18 cellular contexts compared by ENCODE assay signal in genomic region chr9:98181746-98182068, GRCh38. TPM values are rescaled to one million over a fixed set of nuclear protein-coding genes. Genes with fewer than 3 reads are reported as not detected.
DNase-seq lines count a peak whose midpoint lies in the region; ATAC-seq and TF ChIP-seq lines count a peak whose summit lies in the region.
"Had no signal": no experiment of that assay in that cellular context is flagged by ENCODE, and none has a peak within 500 bp of the region (broad histone marks: within the 10 kb centered on the region; RNA-seq: fewer than 3 reads in every experiment).

No MANE protein-coding gene starts in this region.

- POLR2A ChIA-PET in CD4-positive, alpha-beta memory T cell (lab: Charles Lee; ENCODE audit: partially characterized antibody) = interaction anchor here (1.2 kb wide), 1 partner anchor 9 kb away, joined by 4 read pairs; no protein-coding TSS in a partner anchor

- TF ChIP-seq CTCF in GM23338 (conservative IDR thresholded peaks at IDR 0.05; ENCODE audit: low read depth in 2 of 2) = no peak

- H2AK5ac ChIP-seq in neuronal stem cell (ENCODE audit: low read depth, low read length) = peak overlapping the region; percentile 48

- H3K4me3 Mint-ChIP-seq in CD4-positive, alpha-beta memory T cell = no peak overlapping the region
- no peak overlapping the region for H3K4me3 Mint-ChIP-seq in GM23338
- no peak overlapping the region for H3K4me3 Mint-ChIP-seq in central memory CD8-positive, alpha-beta T cell

- peaks cover 3% of the 10 kb centered on the region; the same call in 1 of the 2 replicates for H4K20me1 ChIP-seq in GM23338 (replicated peaks; ENCODE audit: insufficient read depth)
- H4K20me1 ChIP-seq: BLaER1 had no signal

- no peaks in the 10 kb centered on the region for H3K36me3 ChIP-seq in CD4-positive, alpha-beta memory T cell (ENCODE audit: insufficient read depth, low read length)
- H3K36me3 ChIP-seq in GM23338 (ENCODE audit: insufficient read depth) = no peaks in the 10 kb centered on the region; the same call in 1 of the 2 replicates
- H3K36me3 ChIP-seq in neuronal stem cell (replicated peaks in 1 of 2; ENCODE audit: control insufficient read depth in 2 of 2, insufficient read depth in 2 of 2, low read length in 2 of 2) = no peaks in the 10 kb centered on the region
- H3K36me3 ChIP-seq: BLaER1, MG63, SJCRH30 had no signal

- H3K4me1 ChIP-seq in CD4-positive, alpha-beta memory T cell (ENCODE audit: insufficient read depth, low read length) = peaks cover 18% of the 10 kb centered on the region
- H3K4me1 ChIP-seq in GM23338 (ENCODE audit: insufficient read depth) = peaks cover 4% of the 10 kb centered on the region
- peaks cover 0 to 12% of the 10 kb centered on the region in 2 donors for H3K4me1 ChIP-seq in neuronal stem cell (ENCODE audit: control insufficient read depth in 2 of 2, insufficient read depth in 1 of 2, low read depth in 1 of 2, low read length in 2 of 2)

- H3K14ac ChIP-seq in neuronal stem cell (ENCODE audit: low read length) = no peak overlapping the region

- no peak overlapping the region for H4K8ac ChIP-seq in neuronal stem cell (ENCODE audit: low read depth, low read length)

- H3K9me3 ChIP-seq in CD4-positive, alpha-beta memory T cell (ENCODE audit: control insufficient read depth in 1 of 2, low read length in 2 of 2) = no peaks in the 10 kb centered on the region
- H3K9me3 ChIP-seq in neuronal stem cell (replicated peaks in 1 of 2; ENCODE audit: control insufficient read depth in 2 of 2, insufficient read depth in 1 of 2, low read depth in 1 of 2, low read length in 2 of 2) = no peaks in the 10 kb centered on the region
- H3K9me3 ChIP-seq: BLaER1, MG63, SJCRH30 had no signal

- H3F3A ChIP-seq in GM23338 (replicated peaks; ENCODE audit: low read depth) = no peaks in the 10 kb centered on the region

- peak overlapping the region; percentile 77 for H2BK15ac ChIP-seq in neuronal stem cell (ENCODE audit: low read length)

- no peak overlapping the region for H2BK120ac ChIP-seq in neuronal stem cell (ENCODE audit: low read depth, low read length)

- H4K91ac ChIP-seq in neuronal stem cell (ENCODE audit: low read depth, low read length, poor library complexity) = no peak overlapping the region

- H3K4ac ChIP-seq in neuronal stem cell (ENCODE audit: low read length) = no peak overlapping the region

- H3K36me3 Mint-ChIP-seq in CD4-positive, alpha-beta memory T cell = peaks cover 4 to 7% of the 10 kb centered on the region in 2 donors
- H3K36me3 Mint-ChIP-seq in GM23338 (ENCODE audit: low read depth) = no peaks in the 10 kb centered on the region
- peaks cover 4% of the 10 kb centered on the region for H3K36me3 Mint-ChIP-seq in central memory CD8-positive, alpha-beta T cell (ENCODE audit: insufficient read depth)

- H3K27ac Mint-ChIP-seq in CD4-positive, alpha-beta memory T cell = peak overlapping the region in 4 of 7 donors; percentile 22 to 79 (median 38)
- peak overlapping the region; percentile 2; the same call in 1 of the 2 replicates for H3K27ac Mint-ChIP-seq in GM23338
- peak overlapping the region; percentile 10 for H3K27ac Mint-ChIP-seq in central memory CD8-positive, alpha-beta T cell (ENCODE audit: low read depth)

- no peak overlapping the region for H3K4me2 ChIP-seq in GM23338
- H3K4me2 ChIP-seq in neuronal stem cell (ENCODE audit: insufficient read depth, low read length, poor library complexity, severe bottlenecking) = no peak overlapping the region
- H3K4me2 ChIP-seq: BLaER1 had no signal

- H2BK12ac ChIP-seq in neuronal stem cell (ENCODE audit: low read length) = peak overlapping the region; percentile 65

- no peaks in the 10 kb centered on the region for H3K27me3 ChIP-seq in CD4-positive, alpha-beta memory T cell (ENCODE audit: insufficient read depth, low read length)
- H3K27me3 ChIP-seq in GM23338 (ENCODE audit: insufficient read depth) (no peaks in the 10 kb centered on the region), neuronal stem cell (ENCODE audit: control insufficient read depth in 3 of 3, insufficient read depth in 3 of 3, low read depth in 1 of 3, low read length in 3 of 3) (no peaks in the 10 kb centered on the region)
- H3K27me3 ChIP-seq: BLaER1, MG63 had no signal

- no peaks in the 10 kb centered on the region for H3K9me2 ChIP-seq in GM23338 (ENCODE audit: insufficient read depth)

- DNase-seq in CD4-positive, alpha-beta memory T cell = no peak
- DNase-seq in GM23338 (ENCODE audit: low spot score) (no peak), neuronal stem cell (ENCODE audit: low spot score) (no peak), SKM-1 treated with dmso at 0.1 percent for 144 hours (lab: John Stamatoyannopoulos, UW; ENCODE audit: unreplicated experiment) (no peak), Kasumi-1 (lab: John Stamatoyannopoulos, UW) (no peak), medulla oblongata (ENCODE audit: extremely low spot score) (no peak)
- no peak for DNase-seq in central memory CD8-positive, alpha-beta T cell (ENCODE audit: low spot score in 2 of 2)
- DNase-seq: DMS 273 treated with DMSO at 0.1 percent for 48 hours, GDM1, Karpas-422, MG63, NCI-H1092, NCI-H146, NCI-H2081, NCI-H2171 treated with DMSO at 0.1 percent for 48 hours, SJCRH30 had no signal

- no peak overlapping the region for H3K27ac ChIP-seq in CD4-positive, alpha-beta memory T cell (ENCODE audit: low read depth, low read length)
- H3K27ac ChIP-seq in GM23338 (ENCODE audit: low read depth) = no peak overlapping the region
- H3K27ac ChIP-seq in neuronal stem cell (replicated peaks; ENCODE audit: low read length) = no peak overlapping the region
- H3K27ac ChIP-seq: BLaER1, SJCRH30 had no signal

- H3K27me3 Mint-ChIP-seq in CD4-positive, alpha-beta memory T cell = no peaks in the 10 kb centered on the region
- peaks cover 13% of the 10 kb centered on the region for H3K27me3 Mint-ChIP-seq in GM23338 (ENCODE audit: insufficient read depth, low read depth, poor library complexity)
- H3K27me3 Mint-ChIP-seq in central memory CD8-positive, alpha-beta T cell = no peaks in the 10 kb centered on the region

- peaks cover 26 to 67% (median 41%) of the 10 kb centered on the region in 4 donors for H3K4me1 Mint-ChIP-seq in CD4-positive, alpha-beta memory T cell
- H3K4me1 Mint-ChIP-seq in GM23338 = peaks cover 24% of the 10 kb centered on the region
- peaks cover 55% of the 10 kb centered on the region for H3K4me1 Mint-ChIP-seq in central memory CD8-positive, alpha-beta T cell

- H2BK5ac ChIP-seq in neuronal stem cell (ENCODE audit: low read length) = no peak overlapping the region

- no peaks in the 10 kb centered on the region for H3K79me1 ChIP-seq in neuronal stem cell (ENCODE audit: low read depth, low read length)

- no CpG with 5 or more reads among the region's 5 CpGs for WGBS in neuronal stem cell (ENCODE audit: extremely low coverage in 2 of 2, insufficient read length in 2 of 2, insufficient replicate concordance in 1 of 2), 2 donors

- intact Hi-C loops in CD4-positive, alpha-beta memory T cell (cut with micrococcal nuclease) = no loop called here

- no peak for ATAC-seq in GM23338
- ATAC-seq in central memory CD8-positive, alpha-beta T cell (replicated peaks; ENCODE audit: extremely low read depth, poor library complexity, severe bottlenecking) = no peak
- ATAC-seq: Panc1 had no signal

- CTCF ChIA-PET in CD4-positive, alpha-beta memory T cell (lab: Charles Lee; ENCODE audit: partially characterized antibody) = interaction anchor here (1.4 kb wide), 1 partner anchor 24 kb away, joined by 3 read pairs; no protein-coding TSS in a partner anchor

- H2AFZ ChIP-seq in GM23338 = no peak overlapping the region
- H2AFZ ChIP-seq in neuronal stem cell (ENCODE audit: low read length) = no peak overlapping the region

- peak overlapping the region; percentile 46 for H3K18ac ChIP-seq in neuronal stem cell (ENCODE audit: low read length)

- peaks cover 39% of the 10 kb centered on the region for H3K79me2 ChIP-seq in GM23338 (replicated peaks; ENCODE audit: insufficient read depth)

- H3K23ac ChIP-seq in neuronal stem cell (ENCODE audit: low read depth, low read length, poor library complexity) = no peak overlapping the region

- no peak overlapping the region for H3K9ac ChIP-seq in neuronal stem cell (ENCODE audit: low read depth, low read length, poor library complexity)
- H3K9ac ChIP-seq: BLaER1 had no signal

- no peak overlapping the region for H3K4me3 ChIP-seq in CD4-positive, alpha-beta memory T cell (ENCODE audit: low read length in 2 of 2)
- H3K4me3 ChIP-seq in GM23338 = no peak overlapping the region
- no peak overlapping the region for H3K4me3 ChIP-seq in neuronal stem cell (ENCODE audit: low read length in 2 of 2)
- H3K4me3 ChIP-seq: BLaER1, MG63, SJCRH30 had no signal

- H3K9me3 Mint-ChIP-seq in CD4-positive, alpha-beta memory T cell = no peaks in the 10 kb centered on the region
- no peaks in the 10 kb centered on the region for H3K9me3 Mint-ChIP-seq in GM23338
- H3K9me3 Mint-ChIP-seq in central memory CD8-positive, alpha-beta T cell = no peaks in the 10 kb centered on the region

TF ChIP-seq in GM23338, 12 proteins besides CTCF, POLR2A, EP300 and RAD21 (continues in another document):
- no peak for TF ChIP-seq ZNF114 (CRISPR knock-in tag; IDR thresholded peaks at IDR 0.05)
- no peak for TF ChIP-seq JUNB (IDR thresholded peaks at IDR 0.05; ENCODE audit: unreplicated experiment)
- TF ChIP-seq NANOG (IDR thresholded peaks at IDR 0.05; ENCODE audit: borderline replicate concordance) = no peak

RNA-seq across cellular contexts. Expression of gene CORO2A, which starts 10.7 kb away (rescaled TPM):
- total RNA-seq in CD4-positive, alpha-beta memory T cell = 1 to 10 TPM; 8.3 to 8.6 TPM
- polyA plus RNA-seq in CD4-positive, alpha-beta memory T cell = 10 to 100 TPM in 1 of 2 donors, 1 to 10 TPM in 1; 4.4 to 11.9 TPM
- total RNA-seq in GM23338 (2014; rRNA removed; shearing (Covaris generic)) = 26.9 and 27.6 TPM in 2 replicates
- polyA plus RNA-seq in GM23338 (2016; fragmentation: Nextera tagmentation; extraction: Ambion mirVana) = 12.9 TPM in 2 replicates
- 4.3 TPM for polyA plus RNA-seq in neuronal stem cell (2013, experiment 1 of 2)
- polyA plus RNA-seq in neuronal stem cell (2013, experiment 2 of 2) = 4.5 TPM
